In the genomic region with DNA sequence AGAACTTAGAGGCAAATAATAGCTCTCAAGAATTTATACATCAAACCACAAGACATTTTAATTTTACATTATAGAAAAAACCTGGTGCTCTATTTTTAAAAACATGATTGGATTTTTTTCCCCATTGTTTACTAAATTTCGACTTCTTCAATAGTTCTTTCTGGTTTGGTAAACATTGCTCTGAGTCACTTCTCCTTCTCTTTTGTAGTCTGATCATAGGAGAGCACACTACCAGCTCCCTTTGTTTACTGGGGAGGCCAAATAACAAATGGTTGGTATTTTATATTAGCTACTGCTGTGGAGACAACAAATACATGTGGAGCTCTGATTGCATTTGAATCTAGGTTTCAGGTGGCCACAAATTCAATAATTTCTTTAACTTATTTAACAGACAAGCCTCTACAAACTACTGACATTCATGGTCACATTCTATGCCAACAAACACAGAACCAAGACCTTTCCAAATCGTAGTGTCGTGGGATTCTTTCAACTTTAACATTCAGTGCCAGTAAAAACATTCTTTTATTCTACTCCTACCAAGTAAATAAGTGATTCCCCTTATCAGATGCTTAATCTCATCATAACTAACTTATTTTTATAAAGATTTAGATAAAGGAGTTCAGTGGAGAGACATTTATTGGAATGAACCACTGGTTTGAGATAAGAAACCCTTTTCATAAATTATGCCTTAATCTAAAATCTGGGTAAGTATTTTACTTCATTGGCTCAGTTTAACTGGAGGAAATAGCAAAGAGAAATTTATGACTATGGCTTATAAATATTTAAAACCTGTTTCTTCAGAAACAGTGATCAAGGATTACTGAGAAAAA, we compare ENCODE assay signal across 17 cellular contexts. TPM values are rescaled to one million over a fixed set of nuclear protein-coding genes. Genes with fewer than 3 reads are reported as not detected.
DNase-seq lines count a peak whose midpoint lies in the region; TF ChIP-seq lines count a peak whose summit lies in the region.
"Had no signal": no experiment of that assay in that cellular context is flagged by ENCODE, and none has a peak within 500 bp of the region (broad histone marks: within the 10 kb centered on the region; RNA-seq: fewer than 3 reads in every experiment).

No MANE protein-coding gene starts in this region.

- H2BK5ac ChIP-seq in trophoblast cell (ENCODE audit: low read depth, low read length, poor library complexity): no peak overlapping the region

- no peak overlapping the region for H3K23ac ChIP-seq in trophoblast cell (ENCODE audit: low read length)

- no peak overlapping the region for H3K18ac ChIP-seq in trophoblast cell (ENCODE audit: low read length)

- no peak overlapping the region for H4K8ac ChIP-seq in trophoblast cell (ENCODE audit: low read depth, low read length)

- H3K4me3 ChIP-seq in LNCaP clone FGC (ENCODE audit: low read depth, low read length): no peak overlapping the region
- no peak overlapping the region for H3K4me3 ChIP-seq in trophoblast cell (ENCODE audit: low read depth, low read length)
- H3K4me3 ChIP-seq: coronary artery, K562, ovary had no signal

- H3K27ac ChIP-seq in VCaP (peak overlapping the region; percentile 91), trophoblast cell (ENCODE audit: low read depth, low read length) (no peak overlapping the region)
- H3K27ac ChIP-seq: coronary artery, ovary had no signal

- H3K27me3 ChIP-seq in trophoblast cell (ENCODE audit: insufficient read depth, low read length): no peaks in the 10 kb centered on the region
- H3K27me3 ChIP-seq: ovary had no signal

- peaks cover 11 to 12% of the 10 kb centered on the region in 2 experiments for H3K4me1 ChIP-seq in trophoblast cell (ENCODE audit: control insufficient read depth in 1 of 2, insufficient read depth in 2 of 2, low read length in 2 of 2)

- no peaks in the 10 kb centered on the region for H3K36me3 ChIP-seq in trophoblast cell (ENCODE audit: control insufficient read depth in 1 of 2, insufficient read depth in 2 of 2, low read length in 2 of 2)
- H3K36me3 ChIP-seq: ovary had no signal

- H4K12ac ChIP-seq in trophoblast cell (ENCODE audit: low read depth, low read length): no peak overlapping the region

- TF ChIP-seq CTCF in LNCaP clone FGC (IDR thresholded peaks at IDR 0.05; ENCODE audit: control insufficient read depth, extremely low read depth, insufficient read depth): no peak
- no peak for TF ChIP-seq CTCF in VCaP (conservative IDR thresholded peaks at IDR 0.05)

- H2AFZ ChIP-seq in trophoblast cell (ENCODE audit: insufficient read depth, low read length, poor library complexity): no peak overlapping the region

- no peak overlapping the region for H3K14ac ChIP-seq in trophoblast cell (ENCODE audit: low read length)

- WGBS in trophoblast cell (ENCODE audit: extremely low coverage, insufficient coverage, insufficient read length): no CpG with 5 or more reads among the region's 3 CpGs

- no peak overlapping the region for H3K4ac ChIP-seq in trophoblast cell (ENCODE audit: low read depth, low read length)

- no peak overlapping the region for H2BK120ac ChIP-seq in trophoblast cell (ENCODE audit: insufficient read depth, low read length, poor library complexity)

- no peak overlapping the region for H2BK12ac ChIP-seq in trophoblast cell (ENCODE audit: low read length)

- no peaks in the 10 kb centered on the region for H3K79me2 ChIP-seq in trophoblast cell (ENCODE audit: control insufficient read depth, insufficient read depth, low read length, poor library complexity)

- H3K79me1 ChIP-seq in trophoblast cell (ENCODE audit: low read length): no peaks in the 10 kb centered on the region

- DNase-seq in DMS53 (lab: John Stamatoyannopoulos, UW) (peak; percentile 75), LNCaP clone FGC (ENCODE audit: low read depth) (peak; percentile 6), kidney glomerular epithelial cell (lab: John Stamatoyannopoulos, UW) (peak; percentile 54), trophoblast cell (no peak), NCI-H1436 (lab: John Stamatoyannopoulos, UW) (no peak), NCI-H2171 treated with DMSO at 0.1 percent for 48 hours (lab: John Stamatoyannopoulos, UW) (no peak)
- DNase-seq in activated CD4-positive, alpha-beta T cell treated with anti-CD3 and anti-CD28 coated beads for 1 hour: no peak
- DNase-seq: activated CD4-positive, alpha-beta T cell treated with anti-CD3 and anti-CD28 coated beads, Interleukin-2, amount 10 ng/mL, durations not matched to agents 24 days and 14 days; activated CD8-positive, alpha-beta memory T cell treated with anti-CD3 and anti-CD28 coated beads, Interleukin-2, amount 50 U/mL, for 48 hours; activated naive CD4-positive, alpha-beta T cell treated with anti-CD3 and anti-CD28 coated beads for 36 hours; foreskin melanocyte; left ventricle myocardium superior; ovary; T1000 had no signal

- H3K9ac ChIP-seq in trophoblast cell (ENCODE audit: low read length): no peak overlapping the region

- no peak overlapping the region for H4K91ac ChIP-seq in trophoblast cell (ENCODE audit: low read depth, low read length)

- no peaks in the 10 kb centered on the region for H3K9me3 ChIP-seq in trophoblast cell (ENCODE audit: insufficient read depth, low read depth, low read length)
- H3K9me3 ChIP-seq: ovary had no signal

- no peak overlapping the region for H3K4me2 ChIP-seq in trophoblast cell (ENCODE audit: low read length)

- no peak overlapping the region for H2AK5ac ChIP-seq in trophoblast cell (ENCODE audit: low read length)

RNA-seq across cellular contexts. Expression of gene FXYD4, which starts 17.7 kb away (rescaled TPM):
- polyA plus RNA-seq in trophoblast cell (2013): 0.14 and 0.64 TPM in 2 replicates
- polyA plus RNA-seq: K562, ovary had no signal

RNA-seq across cellular contexts. Expression of gene HNRNPF, which starts 55.3 kb away (rescaled TPM):
- 123 and 124 TPM in 2 replicates for polyA plus RNA-seq in trophoblast cell (2013)

Comparison
In these comparisons a context has a peak if more than half of its experiments do, and no peak if none do; other contexts are left out.
1. DNase-seq: peak in DMS53 (single experiment), LNCaP clone FGC (single experiment) and kidney glomerular epithelial cell (single experiment); none in trophoblast cell (0 of 2), activated CD4-positive, alpha-beta T cell treated with anti-CD3 and anti-CD28 coated beads for 1 hour (single experiment), NCI-H1436 (single experiment) and NCI-H2171 treated with DMSO at 0.1 percent for 48 hours (single experiment).